In genomic region chr19:45442408-45442926, GRCh38 we compare ENCODE assay signal across 9 cellular contexts. TPM values are rescaled to one million over a fixed set of nuclear protein-coding genes. Genes with fewer than 3 reads are reported as not detected.
DNase-seq lines count a peak whose midpoint lies in the region; ATAC-seq and TF ChIP-seq lines count a peak whose summit lies in the region.
"Had no signal": no experiment of that assay in that cellular context is flagged by ENCODE, and none has a peak within 500 bp of the region (broad histone marks: within the 10 kb centered on the region; RNA-seq: fewer than 3 reads in every experiment).

No MANE protein-coding gene starts in this region.

- H3K27me3 ChIP-seq in right cardiac atrium (ENCODE audit: control insufficient read depth, insufficient read depth) = no peaks in the 10 kb centered on the region
- no peaks in the 10 kb centered on the region for H3K27me3 ChIP-seq in brain microvascular endothelial cell (replicated peaks)
- H3K27me3 ChIP-seq in uterus = no peaks in the 10 kb centered on the region
- H3K27me3 ChIP-seq: cardiac muscle cell had no signal

- no peak for DNase-seq in right cardiac atrium
- no peak for DNase-seq in Right ventricle myocardium inferior (ENCODE audit: missing footprints)
- no peak for DNase-seq in brain microvascular endothelial cell
- DNase-seq in natural killer cell = no peak
- no peak for DNase-seq in uterus
- DNase-seq in UCSD-AML1 (lab: John Stamatoyannopoulos, UW; ENCODE audit: unreplicated experiment) = no peak

- in situ Hi-C loops in brain microvascular endothelial cell (cut with HindIII; ENCODE audit: low pct_ligation_motif_present, low sequenced_read_pairs) = no loop called here

- no peaks in the 10 kb centered on the region for H3K27me3 Mint-ChIP-seq in natural killer cell (ENCODE audit: low read depth in 2 of 2)

- TF ChIP-seq POLR2A in uterus (IDR thresholded peaks at IDR 0.05) = no peak

- TF ChIP-seq CTCF in brain microvascular endothelial cell (IDR thresholded peaks at IDR 0.05; ENCODE audit: low read depth, low read length, missing control alignments) (no peak), natural killer cell (IDR thresholded peaks at IDR 0.05) (no peak), uterus (IDR thresholded peaks at IDR 0.05) (no peak)

- H3K36me3 Mint-ChIP-seq in natural killer cell = no peaks in the 10 kb centered on the region

- intact Hi-C loops in right cardiac atrium (cut with DNase I) = no loop called here
- intact Hi-C loops in Right ventricle myocardium inferior (cut with DNase I) = loop anchor here (2.0 kb wide), 1 partner anchor 26 kb away; no protein-coding TSS in a partner anchor
- intact Hi-C loops in natural killer cell (cut with micrococcal nuclease) = loop anchor here (1.0 to 2.0 kb wide), 2 partner anchors 8 to 14 kb away; no protein-coding TSS in a partner anchor
- intact Hi-C loops in uterus (cut with DNase I; ENCODE audit: low total_unique reads) = no loop called here

- H3K4me3 Mint-ChIP-seq in natural killer cell = peak overlapping the region; percentile 95

- ATAC-seq in right cardiac atrium = no peak
- ATAC-seq in Right ventricle myocardium inferior = no peak
- ATAC-seq in natural killer cell = no peak
- no peak for ATAC-seq in GM18861 (IDR thresholded peaks at IDR 0.05; ENCODE audit: unreplicated experiment)
- ATAC-seq in GM19395 (IDR thresholded peaks at IDR 0.05; ENCODE audit: unreplicated experiment) = no peak

- peak overlapping the region; percentile 95 for H3K27ac ChIP-seq in right cardiac atrium (ENCODE audit: low read length)
- peak overlapping the region; percentile 98 for H3K27ac ChIP-seq in brain microvascular endothelial cell
- H3K27ac ChIP-seq in uterus = peak overlapping the region; percentile 90 to 92
- H3K27ac ChIP-seq: cardiac muscle cell had no signal

- no peaks in the 10 kb centered on the region for H3K9me3 Mint-ChIP-seq in natural killer cell

- H3K4me3 ChIP-seq in right cardiac atrium (ENCODE audit: low read length) (no peak overlapping the region), brain microvascular endothelial cell (ENCODE audit: low read depth, low read length) (no peak overlapping the region), uterus (no peak overlapping the region)

- no peaks in the 10 kb centered on the region for H3K9me3 ChIP-seq in right cardiac atrium (ENCODE audit: control insufficient read depth, low read length)
- H3K9me3 ChIP-seq in uterus = no peaks in the 10 kb centered on the region

- H3K4me1 ChIP-seq in right cardiac atrium (ENCODE audit: control insufficient read depth, insufficient read depth, low read length) (peaks cover 7% of the 10 kb centered on the region), uterus (peaks cover 0 to 6% of the 10 kb centered on the region in 2 donors)

- peaks cover 43 to 58% of the 10 kb centered on the region in 2 donors for H3K4me1 Mint-ChIP-seq in natural killer cell

- peak overlapping the region; percentile 94 to 98 for H3K27ac Mint-ChIP-seq in natural killer cell

- H3K36me3 ChIP-seq in brain microvascular endothelial cell (replicated peaks) (no peaks in the 10 kb centered on the region), uterus (no peaks in the 10 kb centered on the region)
- H3K36me3 ChIP-seq: cardiac muscle cell had no signal

- WGBS in right cardiac atrium = 77% methylated on average over 3 of the region's 3 CpGs

RNA-seq across cellular contexts. Expression of gene ERCC1, which starts 18.8 kb away (rescaled TPM):
- 100 to 1,000 TPM; 133 to 143 (median 139) TPM for total RNA-seq in right cardiac atrium
- 139 TPM for polyA plus RNA-seq in right cardiac atrium
- total RNA-seq in Right ventricle myocardium inferior = 166 TPM
- total RNA-seq in natural killer cell = 10 to 100 TPM; 46.8 to 55.2 (median 48.2) TPM
- 100 to 1,000 TPM in 1 of 4 donors, 10 to 100 TPM in 3; 37.9 to 130 (median 68.0) TPM for total RNA-seq in uterus

RNA-seq across cellular contexts. Expression of gene FOSB, which starts 25.3 kb away (rescaled TPM):
- 10 to 100 TPM in 1 of 4 donors, 1 to 10 TPM in 3; 1.6 to 16.3 (median 6.1) TPM for total RNA-seq in right cardiac atrium
- 57.8 TPM for polyA plus RNA-seq in right cardiac atrium
- 0.32 TPM for total RNA-seq in Right ventricle myocardium inferior
- total RNA-seq in natural killer cell = 1,000 to 10,000 TPM in 2 of 3 donors, 100 to 1,000 TPM in 1; 784 to 1,837 (median 1,121) TPM
- total RNA-seq in uterus = 10 to 100 TPM in 2 of 4 donors, 1 to 10 TPM in 1, not detected in 1; 8.1 to 52.1 (median 28.6) TPM

RNA-seq across cellular contexts. Expression of gene POLR1G, which starts 36.0 kb away (rescaled TPM):
- total RNA-seq in right cardiac atrium = 1 to 10 TPM; 4.0 to 6.3 (median 5.0) TPM
- 4.0 TPM for polyA plus RNA-seq in right cardiac atrium
- 8.5 TPM for total RNA-seq in Right ventricle myocardium inferior
- total RNA-seq in natural killer cell = 1 to 10 TPM in 1 of 3 donors, under 1 TPM in 2; 0.28 to 1.4 (median 0.45) TPM
- total RNA-seq in uterus = 10 to 100 TPM in 1 of 4 donors, 1 to 10 TPM in 2, under 1 TPM in 1; 0.26 to 11.3 (median 3.5) TPM

RNA-seq across cellular contexts. Expression of gene PPP1R13L, which starts 37.6 kb away (rescaled TPM):
- total RNA-seq in right cardiac atrium (100 to 1,000 TPM; 131 to 161 (median 150) TPM), Right ventricle myocardium inferior (182 TPM), natural killer cell (1 to 10 TPM; 5.6 to 7.4 (median 5.9) TPM), uterus (10 to 100 TPM in 1 of 4 donors, 1 to 10 TPM in 2, under 1 TPM in 1; 0.51 to 30.2 (median 3.0) TPM)
- polyA plus RNA-seq in right cardiac atrium = 100 TPM

RNA-seq across cellular contexts. Expression of gene RTN2, which starts 54.4 kb away (rescaled TPM):
- 10 to 100 TPM; 18.7 to 26.4 (median 20.4) TPM for total RNA-seq in right cardiac atrium
- polyA plus RNA-seq in right cardiac atrium = 20.2 TPM
- 30.6 TPM for total RNA-seq in Right ventricle myocardium inferior
- 1 to 10 TPM; 1.9 to 5.5 (median 3.0) TPM for total RNA-seq in natural killer cell
- 1 to 10 TPM in 3 of 4 donors, not detected in 1; 5.9 to 9.0 (median 7.0) TPM for total RNA-seq in uterus

Comparison
In these comparisons a context has a peak if more than half of its experiments do, and no peak if none do; other contexts are left out.
1. intact Hi-C loops: an anchor here in Right ventricle myocardium inferior (2.0 kb wide) and natural killer cell (1.0 to 2.0 kb wide); none called in right cardiac atrium and uterus.
2. RNA of gene FOSB, which starts 25.3 kb away (total RNA-seq): 784 to 1,837 TPM in natural killer cell; 8.1 to 52.1 TPM in uterus, 1.6 to 16.3 TPM in right cardiac atrium and 0.32 TPM in Right ventricle myocardium inferior (single experiment); every median in the first group is over 10 times any median in the second.
3. Peak in every context shown above with its lines, with median percentiles within 50 percentile points of each other: H3K27ac ChIP-seq.